In the genomic region with DNA sequence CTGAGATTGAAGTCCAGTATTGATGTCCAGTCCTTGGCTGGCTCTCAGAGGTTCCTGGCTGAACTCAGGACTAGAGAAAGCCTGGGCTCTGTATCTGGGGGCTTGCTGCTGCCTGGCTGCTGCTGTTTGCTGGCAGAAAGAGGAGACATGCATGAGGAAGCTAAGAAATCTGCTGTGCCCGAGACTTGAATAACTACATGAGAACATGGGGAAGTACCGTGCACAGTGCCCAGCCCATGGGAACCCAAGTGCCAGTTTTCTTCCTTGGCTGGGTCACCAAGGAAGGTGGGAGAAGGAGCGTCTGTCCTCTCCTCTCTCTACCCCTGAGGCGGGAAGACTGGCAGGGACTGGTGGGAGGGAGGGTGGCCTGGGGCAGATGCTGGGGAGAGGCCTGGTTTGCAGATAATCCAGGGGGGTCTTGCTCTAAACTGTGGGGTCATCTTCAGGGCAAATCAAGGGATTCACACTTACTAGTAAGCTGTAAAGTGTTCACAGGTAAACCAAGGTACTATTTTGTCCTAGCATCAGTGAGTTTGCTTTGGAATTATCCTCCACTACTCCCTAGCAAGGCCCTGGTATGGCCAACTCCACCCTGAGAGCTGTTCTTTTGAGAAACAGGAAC, we compare ENCODE assay signal across 9 cellular contexts. TPM values are rescaled to one million over a fixed set of nuclear protein-coding genes. Genes with fewer than 3 reads are reported as not detected.
A peak's percentile ranks its signal among the peaks of the same experiment; 100 is the strongest.
DNase-seq lines count a peak whose midpoint lies in the region; ATAC-seq, FAIRE-seq and TF ChIP-seq lines count a peak whose summit lies in the region.
"Had no signal": no experiment of that assay in that cellular context is flagged by ENCODE, and none has a peak within 500 bp of the region (broad histone marks: within the 10 kb centered on the region; RNA-seq: fewer than 3 reads in every experiment).

No MANE protein-coding gene starts in this region.

- H3K14ac ChIP-seq in H1 (ENCODE audit: insufficient read length): no peak overlapping the region

- no peak for TF ChIP-seq POLR2A in H1 (IDR thresholded peaks at IDR 0.05; ENCODE audit: control extremely low read depth in 1 of 2, low read depth in 2 of 2, low read length in 2 of 2)

- no peak overlapping the region; the same call in 1 of the 2 replicates for H2BK12ac ChIP-seq in H1 (ENCODE audit: low read depth, low read length)

- 76% methylated on average over 3 of the region's 4 CpGs; no CpG with 5 or more reads in 1 of the 2 experiments for WGBS in H1 (ENCODE audit: extremely low coverage in 1 of 2, insufficient coverage in 1 of 2, insufficient read length in 1 of 2, insufficient replicate concordance in 2 of 2, low coverage in 1 of 2, low lambda C conversion rate in 2 of 2, missing lambda C conversion rate in 1 of 2), 2 experiments

- H2AK5ac ChIP-seq in H1 (ENCODE audit: low read depth, low read length): no peak overlapping the region

- ATAC-seq in HG03432 (IDR thresholded peaks at IDR 0.05; ENCODE audit: unreplicated experiment) (no peak), HG02870 (IDR thresholded peaks at IDR 0.05; ENCODE audit: unreplicated experiment) (no peak)

- no peak overlapping the region for H3K23ac ChIP-seq in H1 (ENCODE audit: insufficient read length)

- H3K9me3 ChIP-seq in Loucy (ENCODE audit: insufficient read depth, low read depth, low read length) (peaks cover 9% of the 10 kb centered on the region; the same call in 1 of the 2 replicates), H1 (ENCODE audit: insufficient read depth in 2 of 2, low read depth in 1 of 2, low read length in 1 of 2) (peaks cover 3 to 9% of the 10 kb centered on the region in 2 experiments), osteoblast (ENCODE audit: low read depth, low read length) (no peaks in the 10 kb centered on the region)

- H2BK15ac ChIP-seq in H1 (ENCODE audit: low read length): peak overlapping the region; percentile 77; the same call in 1 of the 2 replicates

- no peak overlapping the region for H4K5ac ChIP-seq in H1 (ENCODE audit: insufficient read length, low read depth, low read length)

- no peaks in the 10 kb centered on the region for H3F3A ChIP-seq in Loucy (ENCODE audit: low read depth)

- TF ChIP-seq RAD21 in H1 (IDR thresholded peaks at IDR 0.05 in 1 of 2, conservative IDR thresholded peaks at IDR 0.05 in 1 of 2; ENCODE audit: low read depth in 2 of 2, low read length in 2 of 2): no peak

- no peaks in the 10 kb centered on the region for H3K23me2 ChIP-seq in H1 (ENCODE audit: low read depth, low read length)

- H2BK120ac ChIP-seq in H1 (replicated peaks; ENCODE audit: low read depth, low read length): no peak overlapping the region

- H3K18ac ChIP-seq in H1 (ENCODE audit: extremely low read depth, low read length): 0 out of 2 replicates have a peak overlapping the region, but pooled peaks have one; percentile 39

- H2AFZ ChIP-seq in Loucy (ENCODE audit: low read length) (peak overlapping the region; percentile 12; the same call in 1 of the 2 replicates), H1 (ENCODE audit: low read length) (no peak overlapping the region), osteoblast (ENCODE audit: low read length) (peak overlapping the region; percentile 37)

- H3K27me3 ChIP-seq in Loucy (ENCODE audit: insufficient read depth, low read length, poor library complexity, severe bottlenecking) (no peaks in the 10 kb centered on the region), H1 (replicated peaks in 1 of 4; ENCODE audit: control insufficient read depth in 3 of 4, extremely low read depth in 1 of 4, insufficient read depth in 3 of 4, low read length in 3 of 4) (no peaks in the 10 kb centered on the region), osteoblast (ENCODE audit: insufficient read depth, low read length) (no peaks in the 10 kb centered on the region)

- H4K91ac ChIP-seq in H1 (replicated peaks; ENCODE audit: insufficient read length, low read length): no peak overlapping the region

- H2BK20ac ChIP-seq in H1 (ENCODE audit: low read length): 0 out of 2 replicates have a peak overlapping the region, but pooled peaks have one; percentile 9

- H2BK5ac ChIP-seq in H1 (ENCODE audit: low read depth, low read length): peak overlapping the region; percentile 29; the same call in 1 of the 2 replicates

- no peaks in the 10 kb centered on the region for H3K36me3 ChIP-seq in Loucy (ENCODE audit: insufficient read depth, low read length)
- no peaks in the 10 kb centered on the region for H3K36me3 ChIP-seq in H1 (ENCODE audit: control insufficient read depth in 2 of 4, insufficient read depth in 4 of 4, low read length in 3 of 4)
- H3K36me3 ChIP-seq in osteoblast (ENCODE audit: insufficient read depth, low read length): no peaks in the 10 kb centered on the region

- CTCF ChIA-PET in H1 (lab: Charles Lee; ENCODE audit: partially characterized antibody): interaction anchor here (0.8 to 1.6 kb wide), 4 partner anchors 9 to 18 kb away, joined by 3 to 6 read pairs (median 5); no protein-coding TSS in a partner anchor

- DNase-seq in H1 (ENCODE audit: low read depth in 1 of 2, low spot score in 2 of 2): no peak
- DNase-seq in osteoblast (ENCODE audit: insufficient read length, low spot score, missing footprints): peak; percentile 84
- no peak for DNase-seq in NCI-H1417 (lab: John Stamatoyannopoulos, UW)
- no peak for DNase-seq in NCI-H2196 treated with DMSO at 0.1 percent for 48 hours (lab: John Stamatoyannopoulos, UW; ENCODE audit: unreplicated experiment)
- DNase-seq: DND-41 had no signal

- peaks cover 3% of the 10 kb centered on the region for H3K4me1 ChIP-seq in Loucy (ENCODE audit: insufficient read depth, low read length, poor library complexity, severe bottlenecking)
- H3K4me1 ChIP-seq in H1 (replicated peaks in 1 of 4; ENCODE audit: control insufficient read depth in 3 of 4, insufficient read depth in 4 of 4, low read length in 3 of 4): peaks cover 0 to 4% (median under 1%) of the 10 kb centered on the region in 4 experiments; a peak in 3 of 7 replicates
- H3K4me1 ChIP-seq in osteoblast (ENCODE audit: insufficient read depth, low read length): peaks cover 13% of the 10 kb centered on the region

- no peak for TF ChIP-seq EP300 in H1 (IDR thresholded peaks at IDR 0.05; ENCODE audit: borderline replicate concordance in 1 of 2, low read depth in 2 of 2, low read length in 2 of 2)

- H4K20me1 ChIP-seq in Loucy (ENCODE audit: insufficient read depth, low read length, poor library complexity, severe bottlenecking): no peaks in the 10 kb centered on the region
- H4K20me1 ChIP-seq in H1 (replicated peaks in 1 of 2; ENCODE audit: control insufficient read depth in 1 of 2, insufficient read depth in 2 of 2, low read length in 2 of 2): no peaks in the 10 kb centered on the region
- H4K20me1 ChIP-seq in osteoblast (ENCODE audit: insufficient read depth, low read length): no peaks in the 10 kb centered on the region

- peak overlapping the region; percentile 29 for H3K27ac ChIP-seq in C4-2B
- H3K27ac ChIP-seq in H1 (ENCODE audit: low read depth, low read length): no peak overlapping the region
- peak overlapping the region; percentile 53 for H3K27ac ChIP-seq in osteoblast (ENCODE audit: low read depth, low read length)

- TF ChIP-seq CTCF in C4-2B (conservative IDR thresholded peaks at IDR 0.05): no peak
- no peak for TF ChIP-seq CTCF in Loucy (conservative IDR thresholded peaks at IDR 0.05; ENCODE audit: low read length)
- TF ChIP-seq CTCF in H1 (IDR thresholded peaks at IDR 0.05; ENCODE audit: control extremely low read depth in 1 of 3, insufficient read depth in 1 of 3, low read depth in 1 of 3, low read length in 3 of 3): no peak
- TF ChIP-seq CTCF in osteoblast (IDR thresholded peaks at IDR 0.05; ENCODE audit: extremely low read depth, low read depth, low read length): no peak

- H4K8ac ChIP-seq in H1 (ENCODE audit: extremely low read depth, insufficient read depth, low read length): no peak overlapping the region; the same call in 1 of the 2 replicates

- H3K4me3 ChIP-seq in Loucy (ENCODE audit: low read length, poor library complexity, severe bottlenecking) (no peak overlapping the region), H1 (ENCODE audit: extremely low read depth in 1 of 4, insufficient read depth in 2 of 4, low read depth in 3 of 4, low read length in 4 of 4) (no peak overlapping the region), osteoblast (ENCODE audit: insufficient read depth, low read length) (no peak overlapping the region)

- H3K9ac ChIP-seq in Loucy (ENCODE audit: low read depth, low read length, poor library complexity, severe bottlenecking): no peak overlapping the region
- H3K9ac ChIP-seq in H1 (replicated peaks in 1 of 4; ENCODE audit: extremely low read depth in 1 of 4, low read depth in 3 of 4, low read length in 3 of 4): no peak overlapping the region

- no peak for FAIRE-seq in H1 (lab: Jason Lieb, UNC)

- H3K79me2 ChIP-seq in Loucy (ENCODE audit: insufficient read depth, low read length) (no peaks in the 10 kb centered on the region), H1 (ENCODE audit: control insufficient read depth in 1 of 2, insufficient read depth in 2 of 2, low read length in 2 of 2) (no peaks in the 10 kb centered on the region), osteoblast (ENCODE audit: insufficient read depth, low read length) (no peaks in the 10 kb centered on the region)

- no peak overlapping the region for H3K56ac ChIP-seq in H1 (replicated peaks; ENCODE audit: insufficient read length, low read depth, low read length)

- H3K79me1 ChIP-seq in H1 (ENCODE audit: low read depth, low read length): no peaks in the 10 kb centered on the region

- no peak overlapping the region for H3K4ac ChIP-seq in H1 (replicated peaks; ENCODE audit: insufficient read length, low read depth, low read length)

- no peaks in the 10 kb centered on the region for H3K9me2 ChIP-seq in Loucy (replicated peaks; ENCODE audit: low read depth, low read length)

- H3K4me2 ChIP-seq in Loucy (ENCODE audit: low read depth, low read length, poor library complexity, severe bottlenecking) (no peak overlapping the region), H1 (ENCODE audit: insufficient read depth in 1 of 2, low read depth in 2 of 2, low read length in 2 of 2) (no peak overlapping the region), osteoblast (ENCODE audit: insufficient read depth, low read length) (no peak overlapping the region)

- POLR2A ChIA-PET in H1 (lab: Charles Lee; ENCODE audit: partially characterized antibody): interaction anchor here (0.7 to 5.8 kb wide), 7 partner anchors 8 to 19 kb away, joined by 3 to 38 read pairs (median 3); a partner anchor contains a TSS

TF ChIP-seq in H1, 55 proteins besides CTCF, POLR2A, EP300 and RAD21 (continues in another document):
- TF ChIP-seq POLR2AphosphoS5 (IDR thresholded peaks at IDR 0.05; ENCODE audit: low read depth, low read length): no peak
- no peak for TF ChIP-seq YY1 (IDR thresholded peaks at IDR 0.05; ENCODE audit: low read depth, low read length)

RNA-seq across cellular contexts. Expression of a gene that starts 13.8 kb away (rescaled TPM):
- total RNA-seq in H1 (2021; fragmentation: NEBNext Ultra II Directional; extraction: Animal tissue kit (Norgen Biotek cat#: 25700)): 132 TPM in 2 replicates
- 80.4 and 136 TPM in 2 replicates for polyA plus RNA-seq in H1 (2011; rRNA removed)
- 61.9 TPM for polyA plus RNA-seq in H1 (2011; cell fraction: cytosol; rRNA removed)
- polyA plus RNA-seq in H1 (2011; cell fraction: nucleus; rRNA removed): 90.3 TPM
- polyA plus RNA-seq in H1 (2012, experiment 1 of 2): 89.6 to 126 TPM (median 117 TPM) in 4 replicates
- 56.1 TPM for polyA plus RNA-seq in H1 (2012, experiment 2 of 2)
- polyA plus RNA-seq in H1 (2013, experiment 1 of 2): 127 TPM
- 135 TPM for polyA plus RNA-seq in H1 (2013, experiment 2 of 2)
- 19.5 and 20.6 TPM in 2 replicates for polyA minus RNA-seq in H1 (2011; rRNA and poly(A)+ RNA removed)
- polyA minus RNA-seq in H1 (2011; cell fraction: cytosol; rRNA and poly(A)+ RNA removed): 132 TPM
- polyA minus RNA-seq in H1 (2011; cell fraction: nucleus; rRNA and poly(A)+ RNA removed): 67.3 TPM
- total RNA-seq in osteoblast: 46.7 and 47.1 TPM in 2 replicates
